ENCODE assay signal across 19 cellular contexts in the genomic region with DNA sequence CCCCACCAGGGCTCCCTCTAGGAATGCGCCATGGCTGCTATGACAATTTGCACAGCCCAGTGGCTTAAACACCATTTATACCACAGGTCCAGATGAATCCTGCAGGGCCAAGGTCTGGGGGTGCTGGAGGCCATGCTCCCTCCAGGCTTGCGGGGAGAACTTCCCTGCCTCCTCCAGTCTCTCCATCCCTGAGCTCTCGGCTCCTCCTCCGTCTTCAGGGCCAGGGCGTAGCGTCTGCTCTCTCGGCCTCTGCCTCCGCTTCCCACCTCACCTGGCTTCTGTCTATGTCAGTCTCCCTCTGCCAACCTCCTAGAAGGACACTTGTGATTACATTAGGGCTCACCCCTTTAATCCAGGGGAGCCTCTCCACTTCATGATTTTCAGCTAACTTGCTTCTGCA.
A peak's percentile ranks its signal among the peaks of the same experiment; 100 is the strongest.
DNase-seq lines count a peak whose midpoint lies in the region; ATAC-seq and TF ChIP-seq lines count a peak whose summit lies in the region.
"Had no signal": no experiment of that assay in that cellular context is flagged by ENCODE, and none has a peak within 500 bp of the region (broad histone marks: within the 10 kb centered on the region; RNA-seq: fewer than 3 reads in every experiment).

No MANE protein-coding gene starts in this region.

- H3K27ac Mint-ChIP-seq in nephron progenitor cell = no peak overlapping the region
- H3K27ac Mint-ChIP-seq: CD4-positive, alpha-beta T cell; GM23338 had no signal

- no peaks in the 10 kb centered on the region for H3K4me1 Mint-ChIP-seq in nephron progenitor cell
- H3K4me1 Mint-ChIP-seq: GM23338 had no signal

- ATAC-seq in GM21528 (IDR thresholded peaks at IDR 0.05; ENCODE audit: low FRiP score, unreplicated experiment) = no peak
- ATAC-seq: GM23338 had no signal

- TF ChIP-seq CTCF in nephron progenitor cell (IDR thresholded peaks at IDR 0.05) = no peak

- H3K9me3 Mint-ChIP-seq in nephron progenitor cell = peaks cover 74% of the 10 kb centered on the region

- DNase-seq in GDM1 (lab: John Stamatoyannopoulos, UW) (peak; percentile 69), UCSD-AML1 (lab: John Stamatoyannopoulos, UW; ENCODE audit: unreplicated experiment) (peak; percentile 68), nephron progenitor cell (no peak), COLO668 (lab: John Stamatoyannopoulos, UW; ENCODE audit: unreplicated experiment) (no peak), SW 1271 (lab: John Stamatoyannopoulos, UW) (no peak)
- no peak for DNase-seq in stimulated activated CD8-positive, alpha-beta memory T cell treated with anti-CD3 and anti-CD28 coated beads, Interleukin-4, amount 100 ng/mL, for 48 hours
- DNase-seq: Calu3; CD4-positive, alpha-beta T cell; DMS53; MG63; NCI-H1092; NCI-H146; NCI-H2081; NCI-H510A treated with DMSO at 0.1 percent for 48 hours; SHP77; SK-N-SH had no signal

- peak overlapping the region; percentile 34 for H3K4me3 Mint-ChIP-seq in nephron progenitor cell
- H3K4me3 Mint-ChIP-seq: CD4-positive, alpha-beta T cell; GM23338 had no signal

- H3K36me3 Mint-ChIP-seq in nephron progenitor cell (ENCODE audit: low read depth) = no peaks in the 10 kb centered on the region

- no peaks in the 10 kb centered on the region for H3K27me3 Mint-ChIP-seq in nephron progenitor cell (ENCODE audit: low read depth, poor library complexity)

- peak; percentile 29 for TF ChIP-seq POLR2A in GM19099 (IDR thresholded peaks at IDR 0.05; ENCODE audit: extremely low read depth, insufficient read length, low read depth)

Comparison
In these comparisons a context has a peak if more than half of its experiments do, and no peak if none do; other contexts are left out.
1. DNase-seq: peak in GDM1 (single experiment) and UCSD-AML1 (single experiment); none in nephron progenitor cell (single experiment), COLO668 (single experiment), stimulated activated CD8-positive, alpha-beta memory T cell treated with anti-CD3 and anti-CD28 coated beads, Interleukin-4, amount 100 ng/mL, for 48 hours (single experiment) and SW 1271 (0 of 2).